Comparison of ENCODE assay signal across 15 cellular contexts in the genomic region with DNA sequence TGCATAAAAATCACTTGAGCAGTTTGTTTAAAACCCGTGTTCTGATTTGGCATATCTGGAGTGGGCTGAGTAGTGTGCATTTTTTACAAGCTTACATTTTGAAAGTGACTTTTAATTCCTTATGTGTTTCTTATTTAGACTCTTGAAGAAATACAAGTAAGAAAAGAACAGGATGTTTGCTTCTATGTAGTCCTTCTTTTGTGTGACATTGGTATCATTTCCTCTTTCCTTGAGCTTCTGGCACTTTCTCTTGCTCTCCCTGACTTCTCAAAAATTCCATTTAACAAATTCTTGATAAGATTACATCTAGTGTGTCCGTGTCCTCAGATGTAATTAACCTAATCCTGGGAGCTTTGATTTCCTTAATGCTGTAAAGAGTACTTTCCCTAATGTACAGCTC. TPM values are rescaled to one million over a fixed set of nuclear protein-coding genes. Genes with fewer than 3 reads are reported as not detected.
DNase-seq lines count a peak whose midpoint lies in the region; ATAC-seq, FAIRE-seq and TF ChIP-seq lines count a peak whose summit lies in the region.
"Had no signal": no experiment of that assay in that cellular context is flagged by ENCODE, and none has a peak within 500 bp of the region (broad histone marks: within the 10 kb centered on the region; RNA-seq: fewer than 3 reads in every experiment).

No MANE protein-coding gene starts in this region.

- no peak for DNase-seq in D721Med (ENCODE audit: insufficient read length, low spot score)
- peak; percentile 17 for DNase-seq in RPMI8226
- DNase-seq in pons (ENCODE audit: low spot score), result peak; percentile 77
- DNase-seq in HTR-8/SVneo (ENCODE audit: insufficient read length, low spot score), result no peak
- DNase-seq in iPS-NIHi7 (ENCODE audit: extremely low spot score), result no peak
- no peak for DNase-seq in SK-N-DZ (ENCODE audit: low spot score)
- DNase-seq: brain microvascular endothelial cell; DMS153; effector CD4-positive, alpha-beta T cell; midbrain; NCI-H1417 treated with DMSO at 0.1 percent for 48 hours; NCI-H510A; SHP77 had no signal

- FAIRE-seq in D721Med (lab: Jason Lieb, UNC), result peak; percentile 92
- FAIRE-seq in HTR-8/SVneo (lab: Jason Lieb, UNC), result no peak

- ATAC-seq in GM21529 (IDR thresholded peaks at IDR 0.05; ENCODE audit: unreplicated experiment) (peak; percentile 64), GM18520 (IDR thresholded peaks at IDR 0.05; ENCODE audit: unreplicated experiment) (no peak)

- no peak for TF ChIP-seq CTCF in D721Med (IDR thresholded peaks at IDR 0.05; ENCODE audit: insufficient read depth, missing control alignments)

RNA-seq across cellular contexts. Expression of a gene that starts 12.5 kb away (rescaled TPM):
- polyA plus RNA-seq in SK-N-DZ (2014; cell fraction: cytosol; rRNA removed), result 7.3 and 21.4 TPM in 2 replicates
- polyA plus RNA-seq in SK-N-DZ (2014; cell fraction: nucleus; rRNA removed), result 65.7 and 138 TPM in 2 replicates

Comparison
In these comparisons a context has a peak if more than half of its experiments do, and no peak if none do; other contexts are left out.
1. DNase-seq: peak in RPMI8226 (single experiment) and pons (single experiment); none in D721Med (single experiment), HTR-8/SVneo (single experiment), iPS-NIHi7 (single experiment) and SK-N-DZ (single experiment).